In the genomic region with DNA sequence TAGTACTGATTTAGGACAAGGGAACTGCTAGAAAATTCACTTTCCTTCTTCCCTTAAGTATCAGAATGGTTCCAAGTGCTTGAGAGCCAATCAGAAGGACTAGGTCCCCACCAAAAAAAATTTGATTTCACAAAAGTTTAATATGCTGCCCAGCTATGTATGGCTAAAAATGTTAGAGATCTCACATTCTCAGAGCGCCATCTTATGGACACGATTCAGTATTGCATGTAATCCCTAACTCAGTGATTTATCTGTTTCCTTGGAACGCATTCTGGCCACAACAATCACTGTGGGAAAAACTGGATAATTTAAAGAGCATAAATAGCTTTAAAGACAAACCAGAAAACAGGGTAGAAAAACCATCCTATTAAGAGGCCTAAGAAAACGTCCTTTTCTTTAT, we compare ENCODE assay signal across 8 cellular contexts.
DNase-seq lines count a peak whose midpoint lies in the region; ATAC-seq and TF ChIP-seq lines count a peak whose summit lies in the region.

No MANE protein-coding gene starts in this region.

- TF ChIP-seq CTCF in GM23338 (conservative IDR thresholded peaks at IDR 0.05; ENCODE audit: low read depth in 2 of 2) (peak; percentile 72 to 77), PC-9 (conservative IDR thresholded peaks at IDR 0.05) (peak; percentile 92), fibroblast of lung (conservative IDR thresholded peaks at IDR 0.05 in 1 of 2, IDR thresholded peaks at IDR 0.05 in 1 of 2; ENCODE audit: low read depth in 1 of 2, low read length in 2 of 2) (peak; percentile 53 to 59), ovary (IDR thresholded peaks at IDR 0.05) (peak; percentile 46 to 74 (median 69))

- POLR2A ChIA-PET in PC-9 (lab: Charles Lee; ENCODE audit: unreplicated experiment) = interaction anchor here (0.6 to 0.7 kb wide), 2 partner anchors 351 to 936 kb away, joined by 4 to 6 read pairs; no protein-coding TSS in a partner anchor

- no TSS peak for BruUV-seq in PC-9 (replicated peaks; lab: Mats Ljungman, UMichigan)

- CTCF ChIA-PET in PC-9 (lab: Charles Lee) = interaction anchor here (0.6 to 1.3 kb wide), 6 partner anchors 126 to 427 kb away, joined by 3 to 8 read pairs (median 4); no protein-coding TSS in a partner anchor

- H3K27me3 Mint-ChIP-seq in GM23338 (ENCODE audit: insufficient read depth, low read depth, poor library complexity) = peaks cover 5% of the 10 kb centered on the region
- H3K27me3 Mint-ChIP-seq in activated naive CD8-positive, alpha-beta T cell treated with anti-CD3 and anti-CD28 coated beads, Interleukin-2, amount 50 U/mL, for 24 hours = peaks cover 2% of the 10 kb centered on the region
- H3K27me3 Mint-ChIP-seq in activated T-helper 17 cell treated with anti-CD3 and anti-CD28 coated beads, Interleukin-2, amount 50 U/mL, for 72 hours = peaks cover 3% of the 10 kb centered on the region

- H3K27ac Mint-ChIP-seq in GM23338 = no peak overlapping the region; the same call in 1 of the 2 replicates
- no peak overlapping the region for H3K27ac Mint-ChIP-seq in activated naive CD8-positive, alpha-beta T cell treated with anti-CD3 and anti-CD28 coated beads, Interleukin-2, amount 50 U/mL, for 24 hours
- no peak overlapping the region for H3K27ac Mint-ChIP-seq in activated T-helper 17 cell treated with anti-CD3 and anti-CD28 coated beads, Interleukin-2, amount 50 U/mL, for 72 hours

- no peaks in the 10 kb centered on the region for H3K36me3 Mint-ChIP-seq in GM23338 (ENCODE audit: low read depth)
- H3K36me3 Mint-ChIP-seq in activated naive CD8-positive, alpha-beta T cell treated with anti-CD3 and anti-CD28 coated beads, Interleukin-2, amount 50 U/mL, for 24 hours (ENCODE audit: low read depth) = no peaks in the 10 kb centered on the region
- no peaks in the 10 kb centered on the region for H3K36me3 Mint-ChIP-seq in activated T-helper 17 cell treated with anti-CD3 and anti-CD28 coated beads, Interleukin-2, amount 50 U/mL, for 72 hours (ENCODE audit: low read depth)

- TF ChIP-seq POLR2A in ovary (IDR thresholded peaks at IDR 0.05) = no peak

- H3K79me2 ChIP-seq in GM23338 (replicated peaks; ENCODE audit: insufficient read depth) (no peaks in the 10 kb centered on the region), PC-9 (ENCODE audit: low read depth) (no peaks in the 10 kb centered on the region), fibroblast of lung (ENCODE audit: control insufficient read depth, insufficient read depth, low read length) (no peaks in the 10 kb centered on the region)

- no peaks in the 10 kb centered on the region for H3K9me3 Mint-ChIP-seq in GM23338
- no peaks in the 10 kb centered on the region for H3K9me3 Mint-ChIP-seq in activated naive CD8-positive, alpha-beta T cell treated with anti-CD3 and anti-CD28 coated beads, Interleukin-2, amount 50 U/mL, for 24 hours
- no peaks in the 10 kb centered on the region for H3K9me3 Mint-ChIP-seq in activated T-helper 17 cell treated with anti-CD3 and anti-CD28 coated beads, Interleukin-2, amount 50 U/mL, for 72 hours

- intact Hi-C loops in PC-9 (cut with micrococcal nuclease; ENCODE audit: unreplicated experiment) = loop anchor here (1.0 to 10.0 kb wide), 13 partner anchors 83 to 1838 kb away; no protein-coding TSS in a partner anchor
- intact Hi-C loops in ovary (cut with DNase I) = loop anchor here in 2 of 4 donors (10.0 kb wide), 2 partner anchors 336 to 666 kb away; no protein-coding TSS in a partner anchor

- H3K4me3 Mint-ChIP-seq in GM23338 = no peak overlapping the region
- no peak overlapping the region for H3K4me3 Mint-ChIP-seq in activated naive CD8-positive, alpha-beta T cell treated with anti-CD3 and anti-CD28 coated beads, Interleukin-2, amount 50 U/mL, for 24 hours
- no peak overlapping the region for H3K4me3 Mint-ChIP-seq in activated T-helper 17 cell treated with anti-CD3 and anti-CD28 coated beads, Interleukin-2, amount 50 U/mL, for 72 hours

- TF ChIP-seq EP300 in ovary (IDR thresholded peaks at IDR 0.05) = no peak

- H3K4me1 ChIP-seq in GM23338 (ENCODE audit: insufficient read depth) (peaks cover 10% of the 10 kb centered on the region), PC-9 (replicated peaks; ENCODE audit: insufficient read depth) (peaks cover 22% of the 10 kb centered on the region), fibroblast of lung (ENCODE audit: control insufficient read depth, extremely low read depth, insufficient read depth, low read length) (no peaks in the 10 kb centered on the region), ovary (ENCODE audit: insufficient read depth) (no peaks in the 10 kb centered on the region)

- H3K9me2 ChIP-seq in GM23338 (ENCODE audit: insufficient read depth) (no peaks in the 10 kb centered on the region), PC-9 (ENCODE audit: insufficient read depth) (no peaks in the 10 kb centered on the region)

- no peaks in the 10 kb centered on the region for H4K20me1 ChIP-seq in GM23338 (replicated peaks; ENCODE audit: insufficient read depth)
- no peaks in the 10 kb centered on the region for H4K20me1 ChIP-seq in PC-9 (ENCODE audit: insufficient read depth)
- no peaks in the 10 kb centered on the region for H4K20me1 ChIP-seq in fibroblast of lung (ENCODE audit: control insufficient read depth, extremely low read depth, insufficient read depth, low read length)

- no peak overlapping the region for H3K4me3 ChIP-seq in GM23338
- H3K4me3 ChIP-seq in PC-9 = no peak overlapping the region
- H3K4me3 ChIP-seq in fibroblast of lung (replicated peaks in 1 of 4; ENCODE audit: control extremely low read depth in 1 of 4, insufficient read depth in 1 of 4, low read depth in 3 of 4, low read length in 4 of 4) = no peak overlapping the region
- H3K4me3 ChIP-seq in ovary = no peak overlapping the region

- H3K4me2 ChIP-seq in GM23338 (no peak overlapping the region), PC-9 (no peak overlapping the region), fibroblast of lung (ENCODE audit: extremely low read depth, insufficient read depth, low read length) (no peak overlapping the region)

- H3F3A ChIP-seq in GM23338 (replicated peaks; ENCODE audit: low read depth) = no peaks in the 10 kb centered on the region
- H3F3A ChIP-seq in PC-9 (ENCODE audit: insufficient read depth, low read depth) = peaks cover 6% of the 10 kb centered on the region; the same call in 1 of the 2 replicates

- ATAC-seq in GM23338 = peak; percentile 36; the same call in 2 of the 3 replicates
- ATAC-seq in activated naive CD8-positive, alpha-beta T cell treated with anti-CD3 and anti-CD28 coated beads, Interleukin-2, amount 50 U/mL, for 24 hours = no peak
- no peak for ATAC-seq in GM19395 (IDR thresholded peaks at IDR 0.05; ENCODE audit: unreplicated experiment)
- no peak for ATAC-seq in activated T-helper 17 cell treated with anti-CD3 and anti-CD28 coated beads, Interleukin-2, amount 50 U/mL, for 72 hours (replicated peaks)

- H3K27ac ChIP-seq in GM23338 (ENCODE audit: low read depth) (no peak overlapping the region), PC-9 (no peak overlapping the region), fibroblast of lung (ENCODE audit: insufficient read depth, low read length) (no peak overlapping the region), ovary (no peak overlapping the region)

- no peaks in the 10 kb centered on the region for H3K36me3 ChIP-seq in GM23338 (ENCODE audit: insufficient read depth)
- H3K36me3 ChIP-seq in PC-9 (ENCODE audit: low read depth) = no peaks in the 10 kb centered on the region
- H3K36me3 ChIP-seq in fibroblast of lung (ENCODE audit: control insufficient read depth, insufficient read depth, low read length) = no peaks in the 10 kb centered on the region
- H3K36me3 ChIP-seq in ovary = no peaks in the 10 kb centered on the region

- DNase-seq in AG20443 (ENCODE audit: low spot score) (peak; percentile 43), GM23338 (ENCODE audit: low spot score) (peak; percentile 59), PC-9 (peak in 1 of 2 experiments; percentile 13), fibroblast of lung (ENCODE audit: low read depth in 2 of 2) (peak; percentile 25 to 63), ovary (peak in 1 of 5 donors; percentile 33)
- DNase-seq in activated naive CD8-positive, alpha-beta T cell treated with anti-CD3 and anti-CD28 coated beads, Interleukin-2, amount 50 U/mL, for 24 hours = no peak

- H3K9ac ChIP-seq in fibroblast of lung (ENCODE audit: insufficient read depth, low read length) = no peak overlapping the region

- H2AFZ ChIP-seq in GM23338 (no peak overlapping the region), PC-9 (no peak overlapping the region), fibroblast of lung (ENCODE audit: low read length) (no peak overlapping the region)

- 0 to 2% (median 1%) methylated on average over 4 of the region's 4 CpGs for WGBS in ovary, 3 donors

- H3K27me3 ChIP-seq in GM23338 (ENCODE audit: insufficient read depth) (no peaks in the 10 kb centered on the region), PC-9 (ENCODE audit: insufficient read depth, low read depth) (no peaks in the 10 kb centered on the region), fibroblast of lung (ENCODE audit: control insufficient read depth, insufficient read depth, low read length) (no peaks in the 10 kb centered on the region), ovary (no peaks in the 10 kb centered on the region)

- H3K4me1 Mint-ChIP-seq in GM23338 = peaks cover 41% of the 10 kb centered on the region
- no peaks in the 10 kb centered on the region for H3K4me1 Mint-ChIP-seq in activated naive CD8-positive, alpha-beta T cell treated with anti-CD3 and anti-CD28 coated beads, Interleukin-2, amount 50 U/mL, for 24 hours
- H3K4me1 Mint-ChIP-seq in activated T-helper 17 cell treated with anti-CD3 and anti-CD28 coated beads, Interleukin-2, amount 50 U/mL, for 72 hours = no peaks in the 10 kb centered on the region

- no peaks in the 10 kb centered on the region for H3K9me3 ChIP-seq in PC-9 (ENCODE audit: insufficient read depth, low read depth)
- no peaks in the 10 kb centered on the region for H3K9me3 ChIP-seq in fibroblast of lung (ENCODE audit: control insufficient read depth, insufficient read depth, low read depth, low read length)
- no peaks in the 10 kb centered on the region for H3K9me3 ChIP-seq in ovary

TF ChIP-seq in GM23338, 12 proteins besides CTCF, POLR2A, EP300 and RAD21 (continues in another document):
- TF ChIP-seq ZNF331 (CRISPR knock-in tag; IDR thresholded peaks at IDR 0.05; ENCODE audit: low read depth) = no peak
- TF ChIP-seq, protein P1, sequence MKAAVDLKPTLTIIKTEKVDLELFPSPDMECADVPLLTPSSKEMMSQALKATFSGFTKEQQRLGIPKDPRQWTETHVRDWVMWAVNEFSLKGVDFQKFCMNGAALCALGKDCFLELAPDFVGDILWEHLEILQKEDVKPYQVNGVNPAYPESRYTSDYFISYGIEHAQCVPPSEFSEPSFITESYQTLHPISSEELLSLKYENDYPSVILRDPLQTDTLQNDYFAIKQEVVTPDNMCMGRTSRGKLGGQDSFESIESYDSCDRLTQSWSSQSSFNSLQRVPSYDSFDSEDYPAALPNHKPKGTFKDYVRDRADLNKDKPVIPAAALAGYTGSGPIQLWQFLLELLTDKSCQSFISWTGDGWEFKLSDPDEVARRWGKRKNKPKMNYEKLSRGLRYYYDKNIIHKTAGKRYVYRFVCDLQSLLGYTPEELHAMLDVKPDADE (IDR thresholded peaks at IDR 0.05) = no peak
- no peak for TF ChIP-seq EZH2 (IDR thresholded peaks at IDR 0.05; ENCODE audit: low read depth, unreplicated experiment)
